13 cellular contexts compared by ENCODE assay signal in the genomic region with DNA sequence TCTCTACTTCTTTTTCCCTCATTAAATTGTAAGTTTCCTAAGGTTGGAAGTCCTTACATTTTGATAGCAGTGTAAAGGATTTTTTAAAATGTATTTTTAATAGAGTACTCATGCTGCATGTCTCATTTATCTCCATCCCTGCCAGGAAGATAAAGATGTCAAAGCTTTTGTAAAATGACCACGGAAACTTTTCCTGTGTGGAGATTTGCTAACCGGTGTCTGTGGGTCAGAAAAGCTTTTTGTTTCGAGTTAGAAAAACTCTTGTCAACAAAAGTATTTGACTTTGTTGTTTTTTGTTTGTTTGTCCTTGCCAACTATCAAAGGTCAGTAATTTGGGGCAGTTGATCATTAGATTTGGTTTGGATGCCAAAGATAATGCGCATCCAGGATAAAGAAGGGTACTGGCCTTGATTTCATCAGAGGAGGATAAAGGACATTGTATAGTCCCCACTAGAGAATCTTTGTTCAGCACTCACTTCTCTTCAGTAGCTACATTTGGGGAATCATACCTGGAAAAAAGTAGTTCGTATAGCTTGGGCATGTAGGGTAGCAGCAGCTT.
DNase-seq lines count a peak whose midpoint lies in the region; ATAC-seq lines count a peak whose summit lies in the region.
"Had no signal": no experiment of that assay in that cellular context is flagged by ENCODE, and none has a peak within 500 bp of the region (broad histone marks: within the 10 kb centered on the region; RNA-seq: fewer than 3 reads in every experiment).

No MANE protein-coding gene starts in this region.

- H3K27ac Mint-ChIP-seq in stimulated activated naive CD8-positive, alpha-beta T cell treated with anti-CD3 and anti-CD28 coated beads, Interleukin-15, Interleukin-2, amounts not matched to agents 100 ng/mL and 50 ng/mL, for 24 hours, result peak overlapping the region; percentile 75
- peak overlapping the region; percentile 93 for H3K27ac Mint-ChIP-seq in activated naive CD8-positive, alpha-beta T cell treated with anti-CD3 and anti-CD28 coated beads, Interleukin-2, amount 50 U/mL, for 24 hours

- H3K27me3 ChIP-seq in muscle layer of duodenum (ENCODE audit: low read depth, low read length), result no peaks in the 10 kb centered on the region
- H3K27me3 ChIP-seq: BLaER1 treated with 17β-estradiol and CSF1 and Interleukin-3, amounts not matched to agents 10 nM and 100 nM had no signal

- no peaks in the 10 kb centered on the region for H3K36me3 ChIP-seq in muscle layer of duodenum (ENCODE audit: control insufficient read depth in 1 of 2, insufficient read depth in 2 of 2, low read length in 2 of 2)

- H3K27ac ChIP-seq in muscle layer of duodenum (ENCODE audit: low read length), result peak overlapping the region; percentile 7
- H3K27ac ChIP-seq: BLaER1 treated with 17β-estradiol and CSF1 and Interleukin-3, amounts not matched to agents 10 nM and 100 nM had no signal

- H3K9me3 Mint-ChIP-seq in stimulated activated naive CD8-positive, alpha-beta T cell treated with anti-CD3 and anti-CD28 coated beads, Interleukin-15, Interleukin-2, amounts not matched to agents 100 ng/mL and 50 ng/mL, for 24 hours, result no peaks in the 10 kb centered on the region
- no peaks in the 10 kb centered on the region for H3K9me3 Mint-ChIP-seq in activated naive CD8-positive, alpha-beta T cell treated with anti-CD3 and anti-CD28 coated beads, Interleukin-2, amount 50 U/mL, for 24 hours

- H3K4me1 Mint-ChIP-seq in stimulated activated naive CD8-positive, alpha-beta T cell treated with anti-CD3 and anti-CD28 coated beads, Interleukin-15, Interleukin-2, amounts not matched to agents 100 ng/mL and 50 ng/mL, for 24 hours (ENCODE audit: low read depth), result peaks cover 59% of the 10 kb centered on the region
- H3K4me1 Mint-ChIP-seq in activated naive CD8-positive, alpha-beta T cell treated with anti-CD3 and anti-CD28 coated beads, Interleukin-2, amount 50 U/mL, for 24 hours, result peaks cover 71% of the 10 kb centered on the region

- H3K27me3 Mint-ChIP-seq in stimulated activated naive CD8-positive, alpha-beta T cell treated with anti-CD3 and anti-CD28 coated beads, Interleukin-15, Interleukin-2, amounts not matched to agents 100 ng/mL and 50 ng/mL, for 24 hours, result no peaks in the 10 kb centered on the region
- H3K27me3 Mint-ChIP-seq in activated naive CD8-positive, alpha-beta T cell treated with anti-CD3 and anti-CD28 coated beads, Interleukin-2, amount 50 U/mL, for 24 hours, result no peaks in the 10 kb centered on the region

- H3K4me1 ChIP-seq in muscle layer of duodenum (ENCODE audit: control insufficient read depth in 1 of 2, insufficient read depth in 2 of 2, low read length in 2 of 2), result peaks cover 5 to 15% of the 10 kb centered on the region in 2 donors

- H3K36me3 Mint-ChIP-seq in stimulated activated naive CD8-positive, alpha-beta T cell treated with anti-CD3 and anti-CD28 coated beads, Interleukin-15, Interleukin-2, amounts not matched to agents 100 ng/mL and 50 ng/mL, for 24 hours (ENCODE audit: low read depth), result peaks cover 81% of the 10 kb centered on the region
- H3K36me3 Mint-ChIP-seq in activated naive CD8-positive, alpha-beta T cell treated with anti-CD3 and anti-CD28 coated beads, Interleukin-2, amount 50 U/mL, for 24 hours (ENCODE audit: low read depth), result peaks cover 87% of the 10 kb centered on the region

- H3K9me3 ChIP-seq in muscle layer of duodenum (ENCODE audit: control insufficient read depth in 1 of 2, low read length in 2 of 2), result no peaks in the 10 kb centered on the region
- H3K9me3 ChIP-seq: BLaER1 treated with 17β-estradiol and CSF1 and Interleukin-3, amounts not matched to agents 10 nM and 100 nM had no signal

- ATAC-seq in stimulated activated naive CD8-positive, alpha-beta T cell treated with anti-CD3 and anti-CD28 coated beads, Interleukin-15, Interleukin-2, amounts not matched to agents 100 U/mL and 50 U/mL, for 24 hours, result no peak
- ATAC-seq in activated naive CD8-positive, alpha-beta T cell treated with anti-CD3 and anti-CD28 coated beads, Interleukin-2, amount 50 U/mL, for 24 hours, result no peak
- ATAC-seq in GM21737 (IDR thresholded peaks at IDR 0.05; ENCODE audit: unreplicated experiment) (no peak), HG03159 (IDR thresholded peaks at IDR 0.05; ENCODE audit: unreplicated experiment) (no peak)

- H3K4me3 ChIP-seq in muscle layer of duodenum (ENCODE audit: low read depth in 1 of 2, low read length in 2 of 2), result no peak overlapping the region
- H3K4me3 ChIP-seq: BLaER1 treated with 17β-estradiol and CSF1 and Interleukin-3, amounts not matched to agents 10 nM and 100 nM had no signal

- H3K4me3 Mint-ChIP-seq in stimulated activated naive CD8-positive, alpha-beta T cell treated with anti-CD3 and anti-CD28 coated beads, Interleukin-15, Interleukin-2, amounts not matched to agents 100 ng/mL and 50 ng/mL, for 24 hours, result no peak overlapping the region
- no peak overlapping the region for H3K4me3 Mint-ChIP-seq in activated naive CD8-positive, alpha-beta T cell treated with anti-CD3 and anti-CD28 coated beads, Interleukin-2, amount 50 U/mL, for 24 hours

- no peak for DNase-seq in stimulated activated naive CD8-positive, alpha-beta T cell treated with anti-CD3 and anti-CD28 coated beads, Interleukin-15, Interleukin-2, amounts not matched to agents 100 U/mL and 50 U/mL, for 24 hours
- no peak for DNase-seq in activated naive CD8-positive, alpha-beta T cell treated with anti-CD3 and anti-CD28 coated beads, Interleukin-2, amount 50 U/mL, for 24 hours
- DNase-seq in iPS-NIHi11 (ENCODE audit: low spot score), result no peak
- DNase-seq in HUDEP-2 (lab: John Stamatoyannopoulos, UW; ENCODE audit: unreplicated experiment in 76 of 76), result no peak
- DNase-seq: activated CD4-positive, alpha-beta T cell treated with anti-CD3 and anti-CD28 coated beads, Interleukin-2, amount 50 U/mL, for 48 hours; NCI-H1694 treated with DMSO at 0.1 percent for 48 hours; NCI-H526 treated with DMSO at 0.1 percent for 48 hours; stimulated activated CD4-positive, alpha-beta T cell treated with anti-CD3 and anti-CD28 coated beads, Interleukin-1b, Interleukin-23, amount 100 ng/mL, for 48 hours had no signal
